11 cellular contexts compared by ENCODE assay signal in genomic region chr16:28865289-28865688, GRCh38. TPM values are rescaled to one million over a fixed set of nuclear protein-coding genes. Genes with fewer than 3 reads are reported as not detected.
DNase-seq lines count a peak whose midpoint lies in the region; ATAC-seq and TF ChIP-seq lines count a peak whose summit lies in the region.
"Had no signal": no experiment of that assay in that cellular context is flagged by ENCODE, and none has a peak within 500 bp of the region (broad histone marks: within the 10 kb centered on the region; RNA-seq: fewer than 3 reads in every experiment).

No MANE protein-coding gene starts in this region.

- no peaks in the 10 kb centered on the region for H3K27me3 ChIP-seq in BE2C
- no peaks in the 10 kb centered on the region for H3K27me3 ChIP-seq in HCT116 (ENCODE audit: insufficient read depth, low read length)
- H3K27me3 ChIP-seq: brain microvascular endothelial cell had no signal

- H3K79me2 ChIP-seq in HCT116 (ENCODE audit: insufficient read depth, low read length): peaks cover 52% of the 10 kb centered on the region

- H3K9me2 ChIP-seq in HCT116 (ENCODE audit: insufficient read depth): no peaks in the 10 kb centered on the region

- no peaks in the 10 kb centered on the region for H3K27me3 Mint-ChIP-seq in activated naive CD8-positive, alpha-beta T cell treated with anti-CD3 and anti-CD28 coated beads for 36 hours
- H3K27me3 Mint-ChIP-seq in naive B cell: no peaks in the 10 kb centered on the region

- no peak overlapping the region for H2AFZ ChIP-seq in HCT116 (ENCODE audit: low read depth, low read length, poor library complexity, severe bottlenecking)

- 83 to 91% methylated on average over 9 of the region's 9 CpGs for WGBS in lower leg skin, 2 donors

- no peaks in the 10 kb centered on the region for H3K9me3 ChIP-seq in BE2C
- H3K9me3 ChIP-seq in HCT116 (ENCODE audit: control insufficient read depth in 1 of 2, insufficient read depth in 1 of 2, low read depth in 1 of 2, low read length in 2 of 2): no peaks in the 10 kb centered on the region

- H3K4me2 ChIP-seq in HCT116 (ENCODE audit: low read length): peak overlapping the region; percentile 89

- ATAC-seq in HCT116: no peak
- ATAC-seq in naive B cell (ENCODE audit: low read depth in 2 of 2): no peak
- no peak for ATAC-seq in GM21619 (IDR thresholded peaks at IDR 0.05; ENCODE audit: unreplicated experiment)
- no peak for ATAC-seq in activated CD4-positive, CD25-positive, alpha-beta regulatory T cell treated with anti-CD3 and anti-CD28 coated beads, Interleukin-2, amount 50 U/mL, for 24 hours
- ATAC-seq: sciatic nerve had no signal

- no peak for DNase-seq in BE2C
- no peak for DNase-seq in HCT116 (ENCODE audit: low read depth, low spot score)
- no peak for DNase-seq in activated naive CD8-positive, alpha-beta T cell treated with anti-CD3 and anti-CD28 coated beads for 36 hours
- no peak for DNase-seq in naive B cell
- no peak for DNase-seq in cerebellar cortex (ENCODE audit: low spot score)
- no peak for DNase-seq in lower leg skin (ENCODE audit: low spot score in 2 of 2)
- DNase-seq: activated CD4-positive, CD25-positive, alpha-beta regulatory T cell treated with anti-CD3 and anti-CD28 coated beads, Interleukin-2, amount 50 U/mL, for 72 hours; brain microvascular endothelial cell had no signal

- H3K9me3 Mint-ChIP-seq in activated naive CD8-positive, alpha-beta T cell treated with anti-CD3 and anti-CD28 coated beads for 36 hours: no peaks in the 10 kb centered on the region
- H3K9me3 Mint-ChIP-seq in naive B cell: no peaks in the 10 kb centered on the region

- no peak for TF ChIP-seq RAD21 in HCT116 (IDR thresholded peaks at IDR 0.05; ENCODE audit: low read depth)

- peaks cover 23% of the 10 kb centered on the region for H3K4me1 Mint-ChIP-seq in activated naive CD8-positive, alpha-beta T cell treated with anti-CD3 and anti-CD28 coated beads for 36 hours
- H3K4me1 Mint-ChIP-seq in naive B cell: peaks cover 35 to 48% (median 37%) of the 10 kb centered on the region in 3 donors

- peak overlapping the region; percentile 92 for H3K4me3 Mint-ChIP-seq in activated naive CD8-positive, alpha-beta T cell treated with anti-CD3 and anti-CD28 coated beads for 36 hours
- H3K4me3 Mint-ChIP-seq in naive B cell: peak overlapping the region in 7 of 8 donors; percentile 33 to 100 (median 95)

- no peak overlapping the region for H3K9ac ChIP-seq in HCT116 (ENCODE audit: low read length)

- CTCF ChIA-PET in HCT116 (lab: Charles Lee): no interaction called here

- TF ChIP-seq CTCF in BE2C (IDR thresholded peaks at IDR 0.05; ENCODE audit: low read depth, low read length) (no peak), HCT116 (IDR thresholded peaks at IDR 0.05 in 2 of 3, conservative IDR thresholded peaks at IDR 0.05 in 1 of 3; ENCODE audit: borderline replicate concordance in 1 of 3, insufficient read depth in 1 of 3, low read depth in 2 of 3, low read length in 2 of 3) (no peak), lower leg skin (IDR thresholded peaks at IDR 0.05) (no peak)

- H3K27ac ChIP-seq in HCT116 (ENCODE audit: low read depth, low read length): no peak overlapping the region
- H3K27ac ChIP-seq: brain microvascular endothelial cell had no signal

- intact Hi-C loops in HCT116 (cut with micrococcal nuclease) (no loop called here), lower leg skin (cut with DNase I; ENCODE audit: low total_unique reads) (no loop called here)

- POLR2A ChIA-PET in HCT116 (lab: Charles Lee): interaction anchor here (1.2 kb wide), 1 partner anchor 13 kb away, joined by 3 read pairs; no protein-coding TSS in a partner anchor

- H4K20me1 ChIP-seq in HCT116 (ENCODE audit: insufficient read depth): no peaks in the 10 kb centered on the region

- peaks cover 27% of the 10 kb centered on the region for H3K36me3 ChIP-seq in BE2C
- peaks cover 17 to 21% of the 10 kb centered on the region in 2 experiments; a peak in 3 of 4 replicates for H3K36me3 ChIP-seq in HCT116 (ENCODE audit: control insufficient read depth in 1 of 2, insufficient read depth in 2 of 2, low read length in 2 of 2)

- H3K4me3 ChIP-seq in BE2C (ENCODE audit: low read depth, low read length): peak overlapping the region; percentile 96; the same call in 1 of the 2 replicates
- H3K4me3 ChIP-seq in HCT116 (replicated peaks in 1 of 2; ENCODE audit: low read depth in 1 of 2, low read length in 2 of 2): no peak overlapping the region
- H3K4me3 ChIP-seq in lower leg skin (ENCODE audit: low read depth, poor library complexity, severe bottlenecking): no peak overlapping the region

- TF ChIP-seq POLR2A in HCT116 (IDR thresholded peaks at IDR 0.05; ENCODE audit: borderline replicate concordance, extremely low read depth, insufficient read depth, insufficient read length): no peak
- TF ChIP-seq POLR2A in lower leg skin (IDR thresholded peaks at IDR 0.05): no peak

- H3K27ac Mint-ChIP-seq in activated naive CD8-positive, alpha-beta T cell treated with anti-CD3 and anti-CD28 coated beads for 36 hours: no peak overlapping the region
- H3K27ac Mint-ChIP-seq in naive B cell: peak overlapping the region in 2 of 6 donors; percentile 92 to 95

- H3K4me1 ChIP-seq in BE2C: no peaks in the 10 kb centered on the region
- H3K4me1 ChIP-seq in HCT116 (ENCODE audit: control insufficient read depth in 1 of 2, insufficient read depth in 2 of 2, low read length in 2 of 2): peaks cover 16 to 21% of the 10 kb centered on the region in 2 experiments

- H3K36me3 Mint-ChIP-seq in activated naive CD8-positive, alpha-beta T cell treated with anti-CD3 and anti-CD28 coated beads for 36 hours: peaks cover 26% of the 10 kb centered on the region
- peaks cover 5 to 6% of the 10 kb centered on the region in 2 donors for H3K36me3 Mint-ChIP-seq in naive B cell

- RAD21 ChIA-PET in HCT116 (lab: Charles Lee; ENCODE audit: low non-redundant PET in 1 of 2, low total read pairs in 2 of 2, uncharacterized antibody in 2 of 2, unreplicated experiment in 2 of 2): no interaction called here

- BruUV-seq in HCT116 (replicated peaks; lab: Mats Ljungman, UMichigan): no TSS peak

TF ChIP-seq in HCT116, 20 proteins besides CTCF, POLR2A, EP300 and RAD21:
- no peak for TF ChIP-seq ZBTB33 (IDR thresholded peaks at IDR 0.05; ENCODE audit: extremely low read depth, insufficient replicate concordance, low read length)
- TF ChIP-seq ELF1 (IDR thresholded peaks at IDR 0.05; ENCODE audit: borderline replicate concordance, low read depth): no peak
- TF ChIP-seq POLR2AphosphoS5 (IDR thresholded peaks at IDR 0.05; ENCODE audit: low read depth, low read length): no peak
- TF ChIP-seq MAX (IDR thresholded peaks at IDR 0.05): no peak
- TF ChIP-seq ZFX (IDR thresholded peaks at IDR 0.05): no peak
TF ChIP-seq in HCT116: peak in this region for 0.

RNA-seq across cellular contexts. Expression of gene SH2B1, which starts 1.6 kb away (rescaled TPM):
- polyA plus RNA-seq in BE2C (2012; ENCODE audit: insufficient read depth, insufficient read length, low read depth): 201 TPM
- total RNA-seq in HCT116 (2021; ENCODE audit: unreplicated experiment) (47.0 TPM), lower leg skin (10 to 100 TPM; 21.7 to 40.0 (median 30.6) TPM)
- 30.7 and 33.6 TPM in 2 replicates for polyA plus RNA-seq in HCT116 (2012)
- total RNA-seq in activated naive CD8-positive, alpha-beta T cell treated with anti-CD3 and anti-CD28 coated beads for 36 hours: 10 to 100 TPM; 33.8 to 34.7 TPM
- 1 to 10 TPM in 5 of 6 donors, under 1 TPM in 1; 1.00 to 4.7 (median 2.7) TPM for polyA plus RNA-seq in naive B cell (ENCODE audit: low read depth in 6 of 6)

RNA-seq across cellular contexts. Expression of gene ATP2A1, which starts 13.0 kb away (rescaled TPM):
- 2.7 TPM for polyA plus RNA-seq in BE2C (2012; ENCODE audit: insufficient read depth, insufficient read length, low read depth)
- total RNA-seq in HCT116 (2021; ENCODE audit: unreplicated experiment) (10.3 TPM), lower leg skin (under 1 TPM; 0.07 to 0.46 (median 0.21) TPM)
- polyA plus RNA-seq in HCT116 (2012): 5.5 and 7.0 TPM in 2 replicates
- total RNA-seq in activated naive CD8-positive, alpha-beta T cell treated with anti-CD3 and anti-CD28 coated beads for 36 hours: 1 to 10 TPM; 2.0 to 2.8 TPM
- not detected for polyA plus RNA-seq in naive B cell (ENCODE audit: low read depth in 6 of 6)

RNA-seq across cellular contexts. Expression of gene TUFM, which starts 19.1 kb away (rescaled TPM):
- 830 TPM for polyA plus RNA-seq in BE2C (2012; ENCODE audit: insufficient read depth, insufficient read length, low read depth)
- total RNA-seq in HCT116 (2021; ENCODE audit: unreplicated experiment) (361 TPM), lower leg skin (100 to 1,000 TPM; 103 to 121 (median 110) TPM)
- 328 and 355 TPM in 2 replicates for polyA plus RNA-seq in HCT116 (2012)
- total RNA-seq in activated naive CD8-positive, alpha-beta T cell treated with anti-CD3 and anti-CD28 coated beads for 36 hours: 100 to 1,000 TPM; 360 to 382 TPM
- 100 to 1,000 TPM; 123 to 231 (median 129) TPM for polyA plus RNA-seq in naive B cell (ENCODE audit: low read depth in 6 of 6)

RNA-seq across cellular contexts. Expression of gene ATXN2L, which starts 42.5 kb away (rescaled TPM):
- 384 TPM for polyA plus RNA-seq in BE2C (2012; ENCODE audit: insufficient read depth, insufficient read length, low read depth)
- 264 TPM for total RNA-seq in HCT116 (2021; ENCODE audit: unreplicated experiment)
- 206 and 231 TPM in 2 replicates for polyA plus RNA-seq in HCT116 (2012)
- 100 to 1,000 TPM; 296 to 308 TPM for total RNA-seq in activated naive CD8-positive, alpha-beta T cell treated with anti-CD3 and anti-CD28 coated beads for 36 hours
- 10 to 100 TPM in 5 of 6 donors, 1 to 10 TPM in 1; 3.6 to 38.2 (median 20.0) TPM for polyA plus RNA-seq in naive B cell (ENCODE audit: low read depth in 6 of 6)
- total RNA-seq in lower leg skin: 100 to 1,000 TPM in 1 of 4 donors, 10 to 100 TPM in 3; 54.8 to 152 (median 66.5) TPM

RNA-seq across cellular contexts. Expression of gene RABEP2, which starts 59.7 kb away (rescaled TPM):
- polyA plus RNA-seq in BE2C (2012; ENCODE audit: insufficient read depth, insufficient read length, low read depth): 47.7 TPM
- total RNA-seq in HCT116 (2021; ENCODE audit: unreplicated experiment) (13.4 TPM), lower leg skin (100 to 1,000 TPM in 2 of 4 donors, 10 to 100 TPM in 2; 80.7 to 124 (median 94.9) TPM)
- 8.6 and 10.0 TPM in 2 replicates for polyA plus RNA-seq in HCT116 (2012)
- 10 to 100 TPM; 11.4 to 12.5 TPM for total RNA-seq in activated naive CD8-positive, alpha-beta T cell treated with anti-CD3 and anti-CD28 coated beads for 36 hours
- polyA plus RNA-seq in naive B cell (ENCODE audit: low read depth in 6 of 6): 10 to 100 TPM in 5 of 6 donors, 1 to 10 TPM in 1; 6.9 to 40.4 (median 21.2) TPM
